21 cellular contexts compared by ENCODE assay signal in genomic region chr3:137471130-137471529, GRCh38.
"Had no signal": no experiment of that assay in that cellular context is flagged by ENCODE, and none has a peak within 500 bp of the region (broad histone marks: within the 10 kb centered on the region; RNA-seq: fewer than 3 reads in every experiment).

No MANE protein-coding gene starts in this region.

- H3K4me3 Mint-ChIP-seq: activated naive CD4-positive, alpha-beta T cell treated with anti-CD3 and anti-CD28 coated beads, Interleukin-2, amount 50 U/mL, for 24 hours; activated T-cell treated with anti-CD3 and anti-CD28 coated beads, Interleukin-2, amount 50 U/mL, for 72 hours; central memory CD8-positive, alpha-beta T cell; mesothelial cell of epicardium; natural killer cell treated with Interleukin-12 subunit alpha and Interleukin-12 subunit beta and Interleukin-15 and Interleukin-18, amount 100 ng/mL, for 72 hours; stimulated activated effector memory CD8-positive, alpha-beta T cell treated with anti-CD3 and anti-CD28 coated beads, Interleukin-12 subunit alpha, Interleukin-12 subunit beta, amount 100 ng/mL, for 72 hours had no signal

- H3K4me1 Mint-ChIP-seq: activated naive CD4-positive, alpha-beta T cell treated with anti-CD3 and anti-CD28 coated beads, Interleukin-2, amount 50 U/mL, for 24 hours; central memory CD8-positive, alpha-beta T cell; mesothelial cell of epicardium; stimulated activated effector memory CD8-positive, alpha-beta T cell treated with anti-CD3 and anti-CD28 coated beads, Interleukin-12 subunit alpha, Interleukin-12 subunit beta, amount 100 ng/mL, for 72 hours had no signal

- ATAC-seq: activated T-cell treated with anti-CD3 and anti-CD28 coated beads, Interleukin-2, amount 50 U/mL, for 72 hours; natural killer cell treated with Interleukin-12 subunit alpha and Interleukin-12 subunit beta and Interleukin-15 and Interleukin-18, amount 100 ng/mL, for 72 hours; pancreas; stimulated activated effector memory CD8-positive, alpha-beta T cell treated with anti-CD3 and anti-CD28 coated beads, Interleukin-12 subunit alpha, Interleukin-12 subunit beta, amount 100 ng/mL, for 72 hours had no signal

- H3K4me3 ChIP-seq: ascending aorta, coronary artery, lung, pancreas, right lobe of liver had no signal

- H3K27ac Mint-ChIP-seq: activated naive CD4-positive, alpha-beta T cell treated with anti-CD3 and anti-CD28 coated beads, Interleukin-2, amount 50 U/mL, for 24 hours; activated T-cell treated with anti-CD3 and anti-CD28 coated beads, Interleukin-2, amount 50 U/mL, for 72 hours; mesothelial cell of epicardium; natural killer cell treated with Interleukin-12 subunit alpha and Interleukin-12 subunit beta and Interleukin-15 and Interleukin-18, amount 100 ng/mL, for 72 hours; stimulated activated effector memory CD8-positive, alpha-beta T cell treated with anti-CD3 and anti-CD28 coated beads, Interleukin-12 subunit alpha, Interleukin-12 subunit beta, amount 100 ng/mL, for 72 hours had no signal

- H3K36me3 ChIP-seq: ascending aorta, neutrophil, pancreas, right lobe of liver had no signal

- H3K27ac ChIP-seq: ascending aorta, coronary artery, neutrophil, pancreas, right lobe of liver, VCaP had no signal

- FAIRE-seq: keratinocyte, pancreas, small intestine had no signal

- DNase-seq: activated CD4-positive, alpha-beta T cell treated with anti-CD3 and anti-CD28 coated beads, Interleukin-2, amount 50 U/mL, for 4 hours; activated CD4-positive, CD25-positive, alpha-beta regulatory T cell treated with anti-CD3 and anti-CD28 coated beads, Interleukin-2, amount 50 U/mL, for 72 hours; activated gamma-delta T cell; activated T-cell treated with anti-CD3 and anti-CD28 coated beads, Interleukin-2, amount 50 U/mL, for 72 hours; erythroblast; foreskin melanocyte; pancreas; right lobe of liver; small intestine; stimulated activated CD4-positive, alpha-beta T cell treated with anti-CD3 and anti-CD28 coated beads, Interleukin-4, amount 100 ng/mL, for 24 hours had no signal

- H3K9me3 Mint-ChIP-seq: mesothelial cell of epicardium; stimulated activated effector memory CD8-positive, alpha-beta T cell treated with anti-CD3 and anti-CD28 coated beads, Interleukin-12 subunit alpha, Interleukin-12 subunit beta, amount 100 ng/mL, for 72 hours had no signal

- H3K4me1 ChIP-seq: ascending aorta, pancreas, right lobe of liver had no signal

- H3K36me3 Mint-ChIP-seq: activated naive CD4-positive, alpha-beta T cell treated with anti-CD3 and anti-CD28 coated beads, Interleukin-2, amount 50 U/mL, for 24 hours; mesothelial cell of epicardium; natural killer cell treated with Interleukin-12 subunit alpha and Interleukin-12 subunit beta and Interleukin-15 and Interleukin-18, amount 100 ng/mL, for 72 hours; stimulated activated effector memory CD8-positive, alpha-beta T cell treated with anti-CD3 and anti-CD28 coated beads, Interleukin-12 subunit alpha, Interleukin-12 subunit beta, amount 100 ng/mL, for 72 hours had no signal

- H3K27me3 ChIP-seq: ascending aorta, neutrophil, pancreas, right lobe of liver had no signal

- H3K9me3 ChIP-seq: ascending aorta, neutrophil, pancreas, right lobe of liver had no signal

- H3K27me3 Mint-ChIP-seq: activated naive CD4-positive, alpha-beta T cell treated with anti-CD3 and anti-CD28 coated beads, Interleukin-2, amount 50 U/mL, for 24 hours; central memory CD8-positive, alpha-beta T cell; natural killer cell treated with Interleukin-12 subunit alpha and Interleukin-12 subunit beta and Interleukin-15 and Interleukin-18, amount 100 ng/mL, for 72 hours had no signal
